ENCODE assay signal across 18 cellular contexts in genomic region chr2:17271401-17271800, GRCh38.
DNase-seq lines count a peak whose midpoint lies in the region; ATAC-seq, FAIRE-seq and TF ChIP-seq lines count a peak whose summit lies in the region.
"Had no signal": no experiment of that assay in that cellular context is flagged by ENCODE, and none has a peak within 500 bp of the region (broad histone marks: within the 10 kb centered on the region; RNA-seq: fewer than 3 reads in every experiment).

No MANE protein-coding gene starts in this region.

- peaks cover 10% of the 10 kb centered on the region for H3K4me1 ChIP-seq in astrocyte (ENCODE audit: insufficient read depth, low read length)
- H3K4me1 ChIP-seq: HAP-1, SJSA1 had no signal

- no peak overlapping the region for H3K9ac ChIP-seq in astrocyte (ENCODE audit: low read length)

- peak overlapping the region; percentile 6 for H3K4me2 ChIP-seq in astrocyte (ENCODE audit: low read length)

- H4K20me1 ChIP-seq in astrocyte (ENCODE audit: insufficient read depth, low read length), result no peaks in the 10 kb centered on the region

- no peaks in the 10 kb centered on the region for H3K9me3 ChIP-seq in astrocyte (ENCODE audit: insufficient read depth, low read depth, low read length)
- H3K9me3 ChIP-seq: HAP-1, SJSA1 had no signal

- H3K36me3 Mint-ChIP-seq in astrocyte (ENCODE audit: low read depth, unreplicated experiment) (no peaks in the 10 kb centered on the region), memory B cell (no peaks in the 10 kb centered on the region)
- H3K36me3 Mint-ChIP-seq: CD14-positive monocyte had no signal

- no peak overlapping the region for H3K27ac ChIP-seq in astrocyte (ENCODE audit: low read depth, low read length)
- H3K27ac ChIP-seq: SJSA1 had no signal

- no peaks in the 10 kb centered on the region for H3K79me2 ChIP-seq in astrocyte (ENCODE audit: insufficient read depth, low read length)

- peaks cover 9% of the 10 kb centered on the region for H3K4me1 Mint-ChIP-seq in astrocyte (ENCODE audit: low read depth, unreplicated experiment)
- H3K4me1 Mint-ChIP-seq in memory B cell, result peaks cover 13% of the 10 kb centered on the region

- H3K36me3 ChIP-seq in astrocyte (ENCODE audit: insufficient read depth, low read length), result no peaks in the 10 kb centered on the region
- H3K36me3 ChIP-seq: HAP-1, SJSA1 had no signal

- no peak for FAIRE-seq in astrocyte (lab: Jason Lieb, UNC)

- peaks cover 4% of the 10 kb centered on the region for H3K27me3 Mint-ChIP-seq in astrocyte (ENCODE audit: low read depth, unreplicated experiment)
- no peaks in the 10 kb centered on the region for H3K27me3 Mint-ChIP-seq in memory B cell

- no peak overlapping the region for H3K4me3 Mint-ChIP-seq in astrocyte (ENCODE audit: unreplicated experiment)
- peak overlapping the region; percentile 11 for H3K4me3 Mint-ChIP-seq in memory B cell
- H3K4me3 Mint-ChIP-seq: CD14-positive monocyte had no signal

- TF ChIP-seq CTCF in AG09309 (IDR thresholded peaks at IDR 0.05; ENCODE audit: control insufficient read depth, insufficient read depth, low read depth, low read length, missing control alignments) (no peak), astrocyte (IDR thresholded peaks at IDR 0.05; ENCODE audit: insufficient read depth, low read depth, low read length) (no peak)

- H3K27me3 ChIP-seq in astrocyte (ENCODE audit: insufficient read depth, low read length), result no peaks in the 10 kb centered on the region
- H3K27me3 ChIP-seq: SJSA1 had no signal

- no peak overlapping the region for H2AFZ ChIP-seq in astrocyte (ENCODE audit: low read depth, low read length)

- H3K27ac Mint-ChIP-seq in astrocyte (ENCODE audit: unreplicated experiment) (no peak overlapping the region), memory B cell (peak overlapping the region; percentile 19)

- DNase-seq in AG09309 (ENCODE audit: low read depth), result peak; percentile 53
- DNase-seq in HCEC 1CT, result peak; percentile 75
- peak; percentile 71 for DNase-seq in astrocyte (ENCODE audit: low read depth)
- DNase-seq in memory B cell (ENCODE audit: low spot score in 2 of 2), result no peak
- DNase-seq in LoVo (ENCODE audit: low spot score), result no peak
- no peak for DNase-seq in globus pallidus (ENCODE audit: low spot score)
- DNase-seq in D341Med (ENCODE audit: low spot score), result no peak
- DNase-seq: 8988T, EL, NCI-H1417 treated with DMSO at 0.1 percent for 48 hours, NCI-H2029, NCI-H2171 treated with DMSO at 0.1 percent for 48 hours, NCI-H446 treated with DMSO at 0.1 percent for 48 hours, PC-3 had no signal

- H3K4me3 ChIP-seq in AG09309 (ENCODE audit: control insufficient read depth, low read depth, low read length), result no peak overlapping the region
- H3K4me3 ChIP-seq in astrocyte (ENCODE audit: insufficient read depth, low read depth, low read length), result no peak overlapping the region
- H3K4me3 ChIP-seq: HAP-1, SJSA1 had no signal

- no peak for ATAC-seq in memory B cell (ENCODE audit: low read depth)
- ATAC-seq in GM19351 (IDR thresholded peaks at IDR 0.05; ENCODE audit: unreplicated experiment), result no peak
- ATAC-seq: PC-3 had no signal

- H3K9me3 Mint-ChIP-seq in astrocyte (ENCODE audit: unreplicated experiment) (peaks cover 2% of the 10 kb centered on the region), memory B cell (peaks cover 2% of the 10 kb centered on the region)

Comparison
In these comparisons a context has a peak if more than half of its experiments do, and no peak if none do; other contexts are left out.
1. DNase-seq: peak in AG09309 (single experiment), HCEC 1CT (single experiment) and astrocyte (single experiment); none in memory B cell (0 of 2), LoVo (single experiment), globus pallidus (single experiment) and D341Med (single experiment).